ENCODE assay signal across 38 cellular contexts in the genomic region with DNA sequence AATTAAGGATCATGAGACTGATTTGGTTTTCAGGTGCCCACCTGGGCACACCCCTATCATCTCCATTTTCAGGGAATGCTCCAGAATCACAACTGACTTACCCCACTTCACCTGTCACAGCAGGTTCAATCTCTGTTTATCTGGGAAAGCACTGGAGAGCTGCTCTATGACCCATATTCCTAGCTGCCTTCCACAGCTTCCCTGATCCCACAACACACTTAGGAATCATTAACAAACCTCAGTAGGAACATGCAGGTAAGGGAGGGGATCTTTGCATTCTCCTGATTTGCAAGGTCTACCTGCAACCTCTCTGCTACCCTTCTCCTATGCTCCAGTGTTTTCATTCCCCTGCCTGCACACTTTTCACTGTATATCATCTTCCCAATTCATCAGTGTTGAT. TPM values are rescaled to one million over a fixed set of nuclear protein-coding genes. Genes with fewer than 3 reads are reported as not detected.
"Had no signal": no experiment of that assay in that cellular context is flagged by ENCODE, and none has a peak within 500 bp of the region (broad histone marks: within the 10 kb centered on the region; RNA-seq: fewer than 3 reads in every experiment).

No MANE protein-coding gene starts in this region.

- H3K27ac ChIP-seq: ascending aorta, KMS-11, SJCRH30, SK-N-MC, WERI-Rb-1 had no signal

- H3K27me3 ChIP-seq: ascending aorta, SJCRH30 had no signal

- H3K9ac ChIP-seq: KMS-11 had no signal

- H3K36me3 ChIP-seq: ascending aorta, SJCRH30, WERI-Rb-1 had no signal

- ATAC-seq: activated CD8-positive, alpha-beta T cell treated with anti-CD3 and anti-CD28 coated beads for 36 hours; activated T-cell treated with anti-CD3 and anti-CD28 coated beads, Interleukin-2, amount 50 U/mL, for 72 hours; activated T-helper 17 cell treated with anti-CD3 and anti-CD28 coated beads, Interleukin-2, amount 50 U/mL, for 72 hours had no signal

- H3K4me1 ChIP-seq: ascending aorta, SJCRH30 had no signal

- DNase-seq: activated CD4-positive, alpha-beta T cell treated with anti-CD3 and anti-CD28 coated beads for 1 hour; activated CD4-positive, alpha-beta T cell treated with anti-CD3 and anti-CD28 coated beads, Interleukin-2, amount 10 ng/mL, durations not matched to agents 24 days and 14 days; activated CD4-positive, alpha-beta T cell treated with anti-CD3 and anti-CD28 coated beads, Interleukin-2, amount 50 U/mL, for 4 hours; activated CD4-positive, CD25-positive, alpha-beta regulatory T cell; activated CD8-positive, alpha-beta T cell treated with anti-CD3 and anti-CD28 coated beads for 36 hours; activated effector memory CD4-positive, alpha-beta T cell treated with anti-CD3 and anti-CD28 coated beads, Interleukin-2, amount 50 U/mL, for 16 hours; activated naive CD4-positive, alpha-beta T cell; activated naive CD4-positive, alpha-beta T cell treated with anti-CD3 and anti-CD28 coated beads, Interleukin-2, amount 50 U/mL, for 16 hours; activated naive CD8-positive, alpha-beta T cell treated with anti-CD3 and anti-CD28 coated beads for 36 hours; activated T-cell treated with anti-CD3 and anti-CD28 coated beads, Interleukin-2, amount 50 U/mL, for 1 hour; activated T-cell treated with anti-CD3 and anti-CD28 coated beads, Interleukin-2, amount 50 U/mL, for 72 hours; amygdala; MM.1S; NCI-H1092 treated with DMSO at 0.1 percent for 48 hours; NCI-H1417; NCI-H146; NCI-H187; NCI-H2029 treated with DMSO at 0.1 percent for 48 hours; NCI-H2107; NCI-H2171; NCI-H510A; NCI-H526; NCI-H748 treated with DMSO at 0.1 percent for 48 hours; NK-92 treated with Interleukin-12 subunit alpha and Interleukin-12 subunit beta, amount 100 ng/mL, for 24 hours; SHP77; SJCRH30; T1000; WERI-Rb-1 had no signal

- H3K4me3 ChIP-seq: ascending aorta, SJCRH30, SK-N-MC had no signal

RNA-seq across cellular contexts. Expression of a gene that starts 18.7 kb away (rescaled TPM):
- total RNA-seq: activated CD4-positive, alpha-beta T cell treated with anti-CD3 and anti-CD28 coated beads, Interleukin-2, amount 10 ng/mL, durations not matched to agents 24 days and 14 days; activated CD8-positive, alpha-beta memory T cell treated with anti-CD3 and anti-CD28 coated beads for 36 hours; activated CD8-positive, alpha-beta T cell treated with anti-CD3 and anti-CD28 coated beads for 36 hours; activated naive CD8-positive, alpha-beta T cell treated with anti-CD3 and anti-CD28 coated beads for 36 hours; activated T-cell treated with anti-CD3 and anti-CD28 coated beads, Interleukin-2, amount 50 U/mL, for 72 hours; activated T-helper 17 cell treated with anti-CD3 and anti-CD28 coated beads, Interleukin-2, amount 50 U/mL, for 72 hours; ascending aorta; LHCN-M2; OCI-LY7; RPMI7951; T-helper 1 cell treated with Interleukin-12 subunit alpha and Interleukin-12 subunit beta and Interleukin-4 antibody, amounts not matched to agents 30 ng/mL and 1 ng/mL, for 36 hours; T-helper 2 cell treated with Interferon-gamma antibody and Interleukin-4, amounts not matched to agents 100 ng/mL and 5 ng/mL, for 36 hours had no signal

RNA-seq across cellular contexts. Expression of a gene that starts 23.6 kb away (rescaled TPM):
- total RNA-seq: OCI-LY7, SJCRH30 had no signal
